ENCODE assay signal across 10 cellular contexts in the genomic region with DNA sequence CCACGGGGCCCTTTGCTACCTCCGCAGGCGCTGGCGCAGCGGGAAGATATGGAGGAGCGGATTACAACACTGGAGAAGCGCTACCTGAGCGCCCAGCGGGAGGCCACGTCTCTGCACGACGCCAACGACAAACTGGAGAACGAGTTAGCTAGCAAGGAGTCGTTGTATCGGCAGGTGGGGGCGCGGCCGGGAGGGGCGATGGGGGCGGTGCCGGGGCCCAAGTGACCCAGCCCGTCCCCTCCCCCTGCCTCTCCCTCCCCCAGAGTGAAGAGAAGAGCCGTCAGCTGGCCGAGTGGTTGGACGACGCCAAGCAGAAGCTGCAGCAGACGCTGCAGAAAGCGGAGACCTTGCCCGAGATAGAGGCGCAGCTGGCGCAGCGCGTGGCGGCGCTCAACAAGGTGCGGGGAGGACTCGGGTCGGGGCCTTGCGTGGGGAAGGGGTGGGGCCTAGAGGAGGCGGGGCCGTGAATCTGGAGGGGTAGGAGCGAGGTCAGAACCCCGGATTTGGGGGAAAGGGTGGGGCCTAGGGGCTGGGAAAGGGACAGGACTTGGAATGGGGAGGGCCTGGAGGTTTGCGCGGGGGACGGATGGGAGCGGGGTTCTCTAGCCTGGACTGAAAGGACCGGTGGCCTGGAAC. TPM values are rescaled to one million over a fixed set of nuclear protein-coding genes. Genes with fewer than 3 reads are reported as not detected.
A peak's percentile ranks its signal among the peaks of the same experiment; 100 is the strongest.
DNase-seq lines count a peak whose midpoint lies in the region; TF ChIP-seq lines count a peak whose summit lies in the region.
"Had no signal": no experiment of that assay in that cellular context is flagged by ENCODE, and none has a peak within 500 bp of the region (broad histone marks: within the 10 kb centered on the region; RNA-seq: fewer than 3 reads in every experiment).

No MANE protein-coding gene starts in this region.

- H3K4me1 Mint-ChIP-seq in CD8-positive, alpha-beta memory T cell, result peaks cover 15 to 27% (median 19%) of the 10 kb centered on the region in 3 donors
- peaks cover 19% of the 10 kb centered on the region for H3K4me1 Mint-ChIP-seq in T-helper 2 cell treated with Interferon-gamma antibody and Interleukin-4, amounts not matched to agents 5 μg/mL and 100 μg/mL, for 36 hours (ENCODE audit: low read depth)
- no peaks in the 10 kb centered on the region for H3K4me1 Mint-ChIP-seq in progenitor cell of endocrine pancreas (ENCODE audit: low read depth)

- H3K4me1 ChIP-seq in CD8-positive, alpha-beta memory T cell (ENCODE audit: insufficient read depth, low read length), result peaks cover 15% of the 10 kb centered on the region
- H3K4me1 ChIP-seq in esophagus squamous epithelium, result peaks cover 0 to 62% (median 28%) of the 10 kb centered on the region in 3 donors

- H3K4me3 Mint-ChIP-seq in CD8-positive, alpha-beta memory T cell, result peak overlapping the region in 5 of 7 donors; percentile 50 to 74 (median 65)
- peak overlapping the region; percentile 85 for H3K4me3 Mint-ChIP-seq in T-helper 2 cell treated with Interferon-gamma antibody and Interleukin-4, amounts not matched to agents 5 μg/mL and 100 μg/mL, for 36 hours
- peak overlapping the region; percentile 24 for H3K4me3 Mint-ChIP-seq in progenitor cell of endocrine pancreas (ENCODE audit: low read depth)

- peak in 2 of 5 donors; percentile 20 to 32 for DNase-seq in CD8-positive, alpha-beta memory T cell
- no peak for DNase-seq in T-helper 2 cell treated with Interferon-gamma antibody and Interleukin-4, amounts not matched to agents 5 μg/mL and 100 μg/mL, for 36 hours (ENCODE audit: low spot score)
- DNase-seq in esophagus squamous epithelium (lab: John Stamatoyannopoulos, UW), result no peak
- DNase-seq in progenitor cell of endocrine pancreas (ENCODE audit: low spot score, unreplicated experiment), result no peak
- DNase-seq in NCI-H2029 (lab: John Stamatoyannopoulos, UW), result no peak
- no peak for DNase-seq in HPDE6-E6E7 (ENCODE audit: extremely low spot score)
- no peak for DNase-seq in EL
- DNase-seq in Ammon's horn (ENCODE audit: low spot score), result no peak

- no peaks in the 10 kb centered on the region for H3K36me3 ChIP-seq in CD8-positive, alpha-beta memory T cell (ENCODE audit: insufficient read depth, low read length)
- peaks cover 0 to 25% (median 0%) of the 10 kb centered on the region in 3 donors for H3K36me3 ChIP-seq in esophagus squamous epithelium

- WGBS in esophagus squamous epithelium, 2 donors, result 12% methylated on average over 16 to 24 of the region's 49 CpGs

- CTCF ChIA-PET in CD8-positive, alpha-beta memory T cell (lab: Charles Lee), result interaction anchor here (0.7 to 3.5 kb wide), 3 partner anchors 14 to 59 kb away, joined by 3 to 10 read pairs (median 6); no protein-coding TSS in a partner anchor

- TF ChIP-seq CTCF in esophagus squamous epithelium (IDR thresholded peaks at IDR 0.05), result no peak
- no peak for TF ChIP-seq CTCF in progenitor cell of endocrine pancreas (IDR thresholded peaks at IDR 0.05; ENCODE audit: unreplicated experiment)

- peak overlapping the region in 1 of 8 donors; percentile 67 for H3K27ac Mint-ChIP-seq in CD8-positive, alpha-beta memory T cell
- no peak overlapping the region for H3K27ac Mint-ChIP-seq in T-helper 2 cell treated with Interferon-gamma antibody and Interleukin-4, amounts not matched to agents 5 μg/mL and 100 μg/mL, for 36 hours
- H3K27ac Mint-ChIP-seq in progenitor cell of endocrine pancreas, result peak overlapping the region; percentile 20

- no peak for TF ChIP-seq POLR2A in esophagus squamous epithelium (IDR thresholded peaks at IDR 0.05)

- peaks cover 10% of the 10 kb centered on the region in 2 donors for H3K27me3 Mint-ChIP-seq in CD8-positive, alpha-beta memory T cell
- no peaks in the 10 kb centered on the region for H3K27me3 Mint-ChIP-seq in T-helper 2 cell treated with Interferon-gamma antibody and Interleukin-4, amounts not matched to agents 5 μg/mL and 100 μg/mL, for 36 hours (ENCODE audit: low read depth)
- peaks cover 37% of the 10 kb centered on the region for H3K27me3 Mint-ChIP-seq in progenitor cell of endocrine pancreas

- intact Hi-C loops in esophagus squamous epithelium (cut with DNase I), result no loop called here

- H3K27me3 ChIP-seq in CD8-positive, alpha-beta memory T cell (ENCODE audit: insufficient read depth, low read length, poor library complexity, severe bottlenecking), result no peaks in the 10 kb centered on the region
- H3K27me3 ChIP-seq in esophagus squamous epithelium, result peaks cover 0 to 3% (median 0%) of the 10 kb centered on the region in 4 donors

- POLR2A ChIA-PET in CD8-positive, alpha-beta memory T cell (lab: Charles Lee), result no interaction called here

- H3K9me3 Mint-ChIP-seq in CD8-positive, alpha-beta memory T cell, result no peaks in the 10 kb centered on the region
- H3K9me3 Mint-ChIP-seq in T-helper 2 cell treated with Interferon-gamma antibody and Interleukin-4, amounts not matched to agents 5 μg/mL and 100 μg/mL, for 36 hours, result no peaks in the 10 kb centered on the region
- H3K9me3 Mint-ChIP-seq in progenitor cell of endocrine pancreas (ENCODE audit: low read depth), result peaks cover 2% of the 10 kb centered on the region

- peaks cover 0 to 3% (median 3%) of the 10 kb centered on the region in 3 donors for H3K36me3 Mint-ChIP-seq in CD8-positive, alpha-beta memory T cell
- H3K36me3 Mint-ChIP-seq in T-helper 2 cell treated with Interferon-gamma antibody and Interleukin-4, amounts not matched to agents 5 μg/mL and 100 μg/mL, for 36 hours (ENCODE audit: low read depth), result no peaks in the 10 kb centered on the region
- H3K36me3 Mint-ChIP-seq in progenitor cell of endocrine pancreas (ENCODE audit: insufficient read depth), result peaks cover 2% of the 10 kb centered on the region

- no peak overlapping the region for H3K4me3 ChIP-seq in CD8-positive, alpha-beta memory T cell (ENCODE audit: low read length)
- peak overlapping the region in 3 of 4 donors; percentile 30 to 39 (median 31) for H3K4me3 ChIP-seq in esophagus squamous epithelium

- no peaks in the 10 kb centered on the region for H3K9me3 ChIP-seq in CD8-positive, alpha-beta memory T cell (ENCODE audit: low read length)
- H3K9me3 ChIP-seq in esophagus squamous epithelium, result no peaks in the 10 kb centered on the region

- no peak overlapping the region for H3K27ac ChIP-seq in CD8-positive, alpha-beta memory T cell (ENCODE audit: low read depth, low read length)
- peak overlapping the region; percentile 14 to 81 (median 52) for H3K27ac ChIP-seq in esophagus squamous epithelium

RNA-seq across cellular contexts. Expression of gene PPFIA3, which starts 13.7 kb away (rescaled TPM):
- 1 to 10 TPM; 3.2 to 3.3 TPM for total RNA-seq in CD8-positive, alpha-beta memory T cell
- polyA plus RNA-seq in CD8-positive, alpha-beta memory T cell, result 0.56 TPM
- total RNA-seq in esophagus squamous epithelium (10 to 100 TPM; 10.9 to 20.9 (median 13.8) TPM), progenitor cell of endocrine pancreas (6.7 and 8.5 TPM in 2 replicates)

RNA-seq across cellular contexts. Expression of gene C19orf73, which starts 14.1 kb away (rescaled TPM):
- total RNA-seq in CD8-positive, alpha-beta memory T cell, result 1 to 10 TPM; 1.4 to 2.5 TPM
- polyA plus RNA-seq in CD8-positive, alpha-beta memory T cell, result 3.1 TPM
- 1 to 10 TPM; 2.1 to 7.4 (median 4.7) TPM for total RNA-seq in esophagus squamous epithelium
- total RNA-seq in progenitor cell of endocrine pancreas, result 1.3 and 1.5 TPM in 2 replicates
- total RNA-seq: myocyte had no signal

RNA-seq across cellular contexts. Expression of gene LIN7B, which starts 18.9 kb away (rescaled TPM):
- total RNA-seq in CD8-positive, alpha-beta memory T cell, result 1 to 10 TPM; 4.0 to 5.1 TPM
- 8.1 TPM for polyA plus RNA-seq in CD8-positive, alpha-beta memory T cell
- total RNA-seq in esophagus squamous epithelium, result 10 to 100 TPM in 2 of 4 donors, 1 to 10 TPM in 2; 5.7 to 14.1 (median 10.1) TPM
- 7.0 and 9.3 TPM in 2 replicates for total RNA-seq in progenitor cell of endocrine pancreas

RNA-seq across cellular contexts. Expression of gene HRC, which starts 22.1 kb away (rescaled TPM):
- not detected for total RNA-seq in CD8-positive, alpha-beta memory T cell
- not detected for polyA plus RNA-seq in CD8-positive, alpha-beta memory T cell
- total RNA-seq in esophagus squamous epithelium (1 to 10 TPM in 1 of 4 donors, under 1 TPM in 3; 0.13 to 1.1 (median 0.38) TPM), progenitor cell of endocrine pancreas (1.6 and 2.1 TPM in 2 replicates)
- total RNA-seq: T-helper 1 cell treated with Interleukin-12 subunit alpha and Interleukin-12 subunit beta and Interleukin-4 antibody, amounts not matched to agents 30 ng/mL and 1 ng/mL, for 36 hours had no signal

RNA-seq across cellular contexts. Expression of gene TRPM4, which starts 24.5 kb away (rescaled TPM):
- total RNA-seq in CD8-positive, alpha-beta memory T cell, result not detected
- not detected for polyA plus RNA-seq in CD8-positive, alpha-beta memory T cell
- total RNA-seq in esophagus squamous epithelium, result 10 to 100 TPM in 3 of 4 donors, 1 to 10 TPM in 1; 7.6 to 28.9 (median 18.0) TPM
- total RNA-seq in progenitor cell of endocrine pancreas, result 16.9 and 17.7 TPM in 2 replicates

Comparison
In these comparisons a context has a peak if more than half of its experiments do, and no peak if none do; other contexts are left out.
1. H3K4me3 Mint-ChIP-seq: peak in every context shown above with its lines; median percentile 85 in T-helper 2 cell treated with Interferon-gamma antibody and Interleukin-4, amounts not matched to agents 5 μg/mL and 100 μg/mL, for 36 hours; 65 in CD8-positive, alpha-beta memory T cell; 24 in progenitor cell of endocrine pancreas.